ENCODE assay signal across 8 cellular contexts in the genomic region with DNA sequence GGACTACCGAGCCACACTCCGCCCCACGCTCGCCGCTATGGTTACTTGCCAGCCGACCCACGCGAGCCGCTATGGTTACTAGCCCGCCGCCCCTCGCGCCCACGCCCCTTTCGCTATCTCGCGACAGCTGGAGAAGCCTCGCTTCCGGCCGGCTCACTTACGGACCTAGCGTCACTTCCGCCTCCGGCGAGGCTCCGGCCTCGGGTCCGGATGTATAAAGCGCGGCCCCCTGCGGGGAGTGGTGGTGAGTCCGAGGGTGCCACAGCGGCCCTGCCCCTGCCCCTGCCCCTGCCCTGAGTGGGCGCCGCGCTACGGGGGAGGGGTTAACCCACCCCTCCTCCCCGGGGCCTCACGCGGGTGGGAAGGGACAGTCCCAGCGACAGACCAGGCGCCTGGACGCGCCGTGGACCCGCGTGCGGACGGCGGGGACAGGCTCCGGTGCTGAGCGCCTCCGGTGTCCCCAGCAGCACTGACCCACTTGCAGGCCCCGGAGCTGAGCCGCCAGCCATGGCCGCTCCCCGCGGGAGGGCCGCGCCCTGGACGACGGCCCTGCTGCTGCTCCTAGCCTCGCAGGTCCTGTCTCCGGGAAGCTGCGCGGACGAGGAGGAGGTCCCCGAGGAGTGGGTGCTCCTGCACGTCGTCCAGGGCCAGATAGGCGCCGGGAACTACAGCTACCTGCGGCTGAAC. TPM values are rescaled to one million over a fixed set of nuclear protein-coding genes. Genes with fewer than 3 reads are reported as not detected.
DNase-seq lines count a peak whose midpoint lies in the region; ATAC-seq and TF ChIP-seq lines count a peak whose summit lies in the region.

TSS of gene C6orf120 (plus strand) at position 174 of the 687 bp plus-strand sequence. CDS start at position 508, 334 bp downstream.
TSS of gene WDR27 (minus strand) at position 77 of the 687 bp plus-strand sequence. CDS start 13,024 bp downstream, outside the sequence.

- dilution Hi-C loops in IMR-90 (cut with HindIII; ENCODE audit: low sequenced_read_pairs, unreplicated experiment): no loop called here

- no peaks in the 10 kb centered on the region for H3K27me3 ChIP-seq in IMR-90 (ENCODE audit: control insufficient read depth, insufficient read depth, low read length)

- peak within 1 kb of the TSS; percentile 16; the same call in 1 of the 2 replicates for H3K18ac ChIP-seq in IMR-90 (ENCODE audit: low read depth, low read length)

- H3K27ac ChIP-seq in IMR-90 (ENCODE audit: insufficient read depth, low read length) (peak within 1 kb of the TSS; percentile 89), epithelial cell of prostate (peak within 1 kb of the TSS; percentile 87)

- DNase-seq in DMS 273 treated with DMSO at 0.1 percent for 48 hours (lab: John Stamatoyannopoulos, UW): peak; percentile 88
- DNase-seq in IMR-90: peak; percentile 95
- peak; percentile 97 for DNase-seq in OCI-M1 (lab: John Stamatoyannopoulos, UW)
- DNase-seq in activated T-cell treated with anti-CD3 and anti-CD28 coated beads for 4 hours: peak; percentile 97
- peak; percentile 68 for DNase-seq in epithelial cell of prostate (ENCODE audit: low read depth, low spot score)
- peak; percentile 96 for DNase-seq in mucosa of gallbladder (ENCODE audit: low spot score)
- DNase-seq in stimulated activated CD8-positive, alpha-beta memory T cell treated with anti-CD3 and anti-CD28 coated beads, Interleukin-4, amount 100 ng/mL, for 4 hours (ENCODE audit: low read depth in 2 of 2, low spot score in 1 of 2): peak; percentile 95 to 99

- H3K4me3 ChIP-seq in IMR-90 (ENCODE audit: insufficient read depth, low read depth, low read length): peak within 1 kb of the TSS; percentile 76

- H3K36me3 ChIP-seq in IMR-90 (ENCODE audit: control insufficient read depth, insufficient read depth, low read length): peaks cover 7% of the 10 kb centered on the region

- H4K91ac ChIP-seq in IMR-90 (ENCODE audit: insufficient read depth, low read depth, low read length): peak within 1 kb of the TSS; percentile 70

- no peaks in the 10 kb centered on the region for H3K9me3 ChIP-seq in IMR-90 (ENCODE audit: control insufficient read depth, insufficient read depth, low read length)

- POLR2A ChIA-PET in IMR-90 (lab: Charles Lee; ENCODE audit: unreplicated experiment): no interaction called here

- peak within 1 kb of the TSS; percentile 55 for H4K5ac ChIP-seq in IMR-90 (ENCODE audit: low read depth, low read length)

- peak within 1 kb of the TSS; percentile 96 for H2AFZ ChIP-seq in IMR-90 (replicated peaks; ENCODE audit: low read length, poor library complexity)

- peaks cover 26 to 57% of the 10 kb centered on the region in 2 experiments for H3K79me1 ChIP-seq in IMR-90 (ENCODE audit: low read depth in 1 of 2, low read length in 2 of 2)

- H2BK120ac ChIP-seq in IMR-90 (ENCODE audit: low read depth, low read length): peak within 1 kb of the TSS; percentile 43; the same call in 1 of the 2 replicates

- H3K14ac ChIP-seq in IMR-90 (replicated peaks; ENCODE audit: low read depth, low read length): peak within 1 kb of the TSS; percentile 71

- intact Hi-C loops in IMR-90 (cut with micrococcal nuclease): loop anchor here (2.0 to 5.0 kb wide), 4 partner anchors 47 to 807 kb away; partner anchors contain the start of gene THBS2

- peak within 1 kb of the TSS; percentile 91 for H3K4ac ChIP-seq in IMR-90 (ENCODE audit: low read depth, low read length)

- H3K4me2 ChIP-seq in IMR-90 (ENCODE audit: low read depth, low read length): peak within 1 kb of the TSS; percentile 93

- peak within 1 kb of the TSS; percentile 95 for H3K23ac ChIP-seq in IMR-90 (ENCODE audit: low read depth, low read length)

- peak within 1 kb of the TSS; percentile 77 for H2AK5ac ChIP-seq in IMR-90 (ENCODE audit: low read depth, low read length)

- peak within 1 kb of the TSS; percentile 69 to 92 for H4K8ac ChIP-seq in IMR-90 (ENCODE audit: low read depth in 2 of 2, low read length in 2 of 2)

- H3K4me1 ChIP-seq in IMR-90 (ENCODE audit: control insufficient read depth, insufficient read depth, low read length): peaks cover 9% of the 10 kb centered on the region

- no peak for TF ChIP-seq CTCF in IMR-90 (conservative IDR thresholded peaks at IDR 0.05; ENCODE audit: low read depth, low read length)

- H4K20me1 ChIP-seq in IMR-90 (ENCODE audit: insufficient read depth, low read length): peaks cover 10% of the 10 kb centered on the region; the same call in 1 of the 2 replicates

- in situ Hi-C loops in IMR-90 (cut with MboI; ENCODE audit: low sequenced_read_pairs): no loop called here

- no peak within 1 kb of the TSS for H2BK15ac ChIP-seq in IMR-90 (ENCODE audit: low read depth, low read length)

- no peak within 1 kb of the TSS for H2BK20ac ChIP-seq in IMR-90 (ENCODE audit: low read depth, low read length)

- BruUV-seq in IMR-90 (replicated peaks; lab: Mats Ljungman, UMichigan): no TSS peak

- CTCF ChIA-PET in IMR-90 (lab: Yijun Ruan, JAX): interaction anchor here (1.0 kb wide), 1 partner anchor 16 kb away, joined by 3 read pairs; no protein-coding TSS in a partner anchor

- H3K9me1 ChIP-seq in IMR-90 (ENCODE audit: insufficient read depth, low read length): peaks cover 9% of the 10 kb centered on the region; the same call in 1 of the 2 replicates

- peak within 1 kb of the TSS; percentile 85 for H2BK5ac ChIP-seq in IMR-90 (ENCODE audit: low read depth, low read length, poor library complexity, severe bottlenecking)

- WGBS in IMR-90 (ENCODE audit: extremely low coverage in 2 of 2, insufficient read length in 1 of 2), 2 experiments: 0% methylated on average over 41 of the region's 73 CpGs; no CpG with 5 or more reads in 1 of the 2 experiments

- peak within 1 kb of the TSS; percentile 70 for H3K56ac ChIP-seq in IMR-90 (ENCODE audit: extremely low read depth, insufficient read depth, low read length)

- peak; percentile 86 for TF ChIP-seq POLR2A in IMR-90 (IDR thresholded peaks at IDR 0.05; ENCODE audit: low read depth, low read length)

- peak within 1 kb of the TSS; percentile 82 for H3K9ac ChIP-seq in IMR-90 (ENCODE audit: low read depth, low read length)

- ATAC-seq in GM21528 (IDR thresholded peaks at IDR 0.05; ENCODE audit: low FRiP score, unreplicated experiment) (peak; percentile 97), IMR-90 (ENCODE audit: low read depth) (peak; percentile 93)

- TF ChIP-seq RAD21 in IMR-90 (IDR thresholded peaks at IDR 0.05; ENCODE audit: low read length): no peak; the same call in 1 of the 2 replicates

- peak within 1 kb of the TSS; percentile 97 for H2AK9ac ChIP-seq in IMR-90 (replicated peaks; ENCODE audit: low read depth, low read length, poor library complexity)

TF ChIP-seq in IMR-90, 13 proteins besides CTCF, POLR2A, EP300 and RAD21:
- TF ChIP-seq RCOR1 (IDR thresholded peaks at IDR 0.05; ENCODE audit: insufficient replicate concordance, low read length): no peak
- no peak for TF ChIP-seq CEBPB (IDR thresholded peaks at IDR 0.05; ENCODE audit: low read depth, low read length)
- no peak for TF ChIP-seq ELK1 (IDR thresholded peaks at IDR 0.05; ENCODE audit: borderline replicate concordance, low read depth, low read length)
- TF ChIP-seq NFE2L2 (IDR thresholded peaks at IDR 0.05; ENCODE audit: low read depth, low read length): no peak
- no peak for TF ChIP-seq RFX5 (IDR thresholded peaks at IDR 0.05; ENCODE audit: low read depth, low read length)
- TF ChIP-seq CHD1 (IDR thresholded peaks at IDR 0.05; ENCODE audit: low read depth, low read length): 0 out of 2 replicates have a peak, but pooled peaks have one; percentile 89
- peak; percentile 66; the same call in 1 of the 2 replicates for TF ChIP-seq MAZ (IDR thresholded peaks at IDR 0.05; ENCODE audit: borderline replicate concordance, low read depth, low read length)
- no peak for TF ChIP-seq SMC3 (IDR thresholded peaks at IDR 0.05; ENCODE audit: low read depth, low read length)
- no peak for TF ChIP-seq MAFK (IDR thresholded peaks at IDR 0.05; ENCODE audit: low read depth, low read length)
- peak; percentile 97 for TF ChIP-seq MXI1 (IDR thresholded peaks at IDR 0.05; ENCODE audit: borderline replicate concordance, low read depth, low read length)
- TF ChIP-seq USF2 (IDR thresholded peaks at IDR 0.05; ENCODE audit: low read depth, low read length): 0 out of 2 replicates have a peak, but pooled peaks have one; percentile 5
- no peak for TF ChIP-seq FOS (IDR thresholded peaks at IDR 0.05; ENCODE audit: low read depth, low read length)
- TF ChIP-seq BHLHE40 (IDR thresholded peaks at IDR 0.05; ENCODE audit: low read depth, low read length): no peak

RNA-seq across cellular contexts. Expression of gene C6orf120, which starts in this region (rescaled TPM):
- total RNA-seq in IMR-90 (2012; rRNA removed): 26.7 and 44.2 TPM in 2 replicates
- polyA plus RNA-seq in IMR-90 (2012; rRNA removed): 19.7 and 21.4 TPM in 2 replicates
- 11.0 and 13.3 TPM in 2 replicates for polyA plus RNA-seq in IMR-90 (2012; cell fraction: cytosol; rRNA removed)
- 5.3 and 6.7 TPM in 2 replicates for polyA plus RNA-seq in IMR-90 (2012; cell fraction: nucleus; rRNA removed; ENCODE audit: low replicate concordance)
- 32.6 TPM for total RNA-seq in mucosa of gallbladder

RNA-seq across cellular contexts. Expression of gene WDR27, which starts in this region (rescaled TPM):
- total RNA-seq in IMR-90 (2012; rRNA removed): 7.0 and 7.8 TPM in 2 replicates
- 18.1 and 18.5 TPM in 2 replicates for polyA plus RNA-seq in IMR-90 (2012; rRNA removed)
- 6.0 and 7.7 TPM in 2 replicates for polyA plus RNA-seq in IMR-90 (2012; cell fraction: cytosol; rRNA removed)
- 206 and 209 TPM in 2 replicates for polyA plus RNA-seq in IMR-90 (2012; cell fraction: nucleus; rRNA removed; ENCODE audit: low replicate concordance)
- 47.6 TPM for total RNA-seq in mucosa of gallbladder

Comparison
In these comparisons a context has a peak if more than half of its experiments do, and no peak if none do; other contexts are left out.
1. Peak in every context shown above with its lines: DNase-seq, ATAC-seq, H3K4me3 ChIP-seq and H3K27ac ChIP-seq.